Comparison of ENCODE assay signal across 23 cellular contexts in the genomic region with DNA sequence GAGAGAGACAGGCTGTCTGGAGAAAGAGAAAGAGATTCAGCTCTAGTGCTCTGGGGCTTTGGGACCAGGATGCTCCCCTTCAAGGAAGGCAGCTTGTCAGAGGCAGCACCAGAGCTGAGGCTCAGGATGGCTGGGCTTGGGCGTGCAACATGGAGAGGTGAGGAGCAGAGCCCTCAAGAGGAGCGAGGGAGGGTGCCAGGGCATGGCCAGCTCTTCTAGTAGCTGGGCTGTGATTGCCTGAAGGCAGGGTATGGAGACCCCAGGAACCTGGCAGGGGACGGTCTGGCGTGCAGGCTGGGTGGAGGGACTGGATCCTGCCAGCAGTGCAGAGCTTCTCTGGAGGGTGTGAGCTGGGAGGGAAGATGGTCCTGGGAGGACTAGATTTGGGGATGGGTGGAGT. TPM values are rescaled to one million over a fixed set of nuclear protein-coding genes. Genes with fewer than 3 reads are reported as not detected.
DNase-seq lines count a peak whose midpoint lies in the region; ATAC-seq, FAIRE-seq and TF ChIP-seq lines count a peak whose summit lies in the region.
"Had no signal": no experiment of that assay in that cellular context is flagged by ENCODE, and none has a peak within 500 bp of the region (broad histone marks: within the 10 kb centered on the region; RNA-seq: fewer than 3 reads in every experiment).

No MANE protein-coding gene starts in this region.

- intact Hi-C loops in IMR-90 (cut with micrococcal nuclease): no loop called here
- intact Hi-C loops in kidney (cut with DNase I): no loop called here

- H4K8ac ChIP-seq in IMR-90 (ENCODE audit: low read depth in 2 of 2, low read length in 2 of 2): no peak overlapping the region

- CTCF ChIA-PET in IMR-90 (lab: Yijun Ruan, JAX): no interaction called here

- no peak overlapping the region for H4K91ac ChIP-seq in IMR-90 (ENCODE audit: insufficient read depth, low read depth, low read length)

- peaks cover 15% of the 10 kb centered on the region for H3K4me1 Mint-ChIP-seq in stimulated activated effector memory CD8-positive, alpha-beta T cell treated with anti-CD3 and anti-CD28 coated beads, Interleukin-12 subunit alpha, Interleukin-12 subunit beta, amount 100 ng/mL, for 72 hours

- H3K56ac ChIP-seq in IMR-90 (ENCODE audit: extremely low read depth, insufficient read depth, low read length): no peak overlapping the region

- no peak overlapping the region for H3K23ac ChIP-seq in IMR-90 (ENCODE audit: low read depth, low read length)

- H3K9ac ChIP-seq in IMR-90 (ENCODE audit: low read depth, low read length) (no peak overlapping the region), kidney (ENCODE audit: low read length in 2 of 2) (no peak overlapping the region)
- H3K9ac ChIP-seq: BLaER1 had no signal

- H3K9me1 ChIP-seq in IMR-90 (ENCODE audit: insufficient read depth, low read length): peaks cover 5% of the 10 kb centered on the region; the same call in 1 of the 2 replicates

- H2AFZ ChIP-seq in IMR-90 (replicated peaks; ENCODE audit: low read length, poor library complexity): no peak overlapping the region

- H4K5ac ChIP-seq in IMR-90 (ENCODE audit: low read depth, low read length): no peak overlapping the region

- no peaks in the 10 kb centered on the region for H3K79me1 ChIP-seq in IMR-90 (ENCODE audit: low read depth in 1 of 2, low read length in 2 of 2)

- POLR2A ChIA-PET in IMR-90 (lab: Charles Lee; ENCODE audit: unreplicated experiment): no interaction called here

- no peak overlapping the region for H3K4ac ChIP-seq in IMR-90 (ENCODE audit: low read depth, low read length)

- no peaks in the 10 kb centered on the region for H3K36me3 Mint-ChIP-seq in stimulated activated effector memory CD8-positive, alpha-beta T cell treated with anti-CD3 and anti-CD28 coated beads, Interleukin-12 subunit alpha, Interleukin-12 subunit beta, amount 100 ng/mL, for 72 hours

- DNase-seq in IMR-90 (no peak), kidney (peak; percentile 66), NCI-H345 treated with DMSO at 0.1 percent for 48 hours (lab: John Stamatoyannopoulos, UW; ENCODE audit: unreplicated experiment) (no peak)
- no peak for DNase-seq in stimulated activated effector memory CD8-positive, alpha-beta T cell treated with anti-CD3 and anti-CD28 coated beads, Interleukin-12 subunit alpha, Interleukin-12 subunit beta, amount 100 ng/mL, for 72 hours (ENCODE audit: low spot score in 2 of 2)
- DNase-seq in stimulated activated CD4-positive, alpha-beta T cell treated with anti-CD3 and anti-CD28 coated beads, Interleukin-15, amount 100 ng/mL, for 24 hours: no peak
- DNase-seq in effector CD8-positive, alpha-beta T cell (lab: John Stamatoyannopoulos, UW): no peak
- DNase-seq: CD4-positive, alpha-beta T cell; COR-L47; DMS 273 treated with DMSO at 0.1 percent for 48 hours; DMS79 treated with DMSO at 0.1 percent for 48 hours; H7; HFFc6; Karpas-422; MV-4-11; NCI-H1694 treated with DMSO at 0.1 percent for 48 hours; NCI-H2081 treated with DMSO at 0.1 percent for 48 hours; NCI-H2171 treated with DMSO at 0.1 percent for 48 hours; NCI-H446 treated with DMSO at 0.1 percent for 48 hours; NCI-H526 treated with DMSO at 0.1 percent for 48 hours had no signal

- H2BK5ac ChIP-seq in IMR-90 (ENCODE audit: low read depth, low read length, poor library complexity, severe bottlenecking): no peak overlapping the region

- H3K4me3 ChIP-seq in IMR-90 (ENCODE audit: insufficient read depth, low read depth, low read length) (no peak overlapping the region), kidney (ENCODE audit: low read length in 2 of 2) (no peak overlapping the region)
- H3K4me3 ChIP-seq: BLaER1 had no signal

- H3K27me3 ChIP-seq in IMR-90 (ENCODE audit: control insufficient read depth, insufficient read depth, low read length): peaks cover 9% of the 10 kb centered on the region; the same call in 1 of the 2 replicates
- H3K27me3 ChIP-seq: BLaER1 had no signal

- no peak overlapping the region for H3K4me3 Mint-ChIP-seq in stimulated activated effector memory CD8-positive, alpha-beta T cell treated with anti-CD3 and anti-CD28 coated beads, Interleukin-12 subunit alpha, Interleukin-12 subunit beta, amount 100 ng/mL, for 72 hours
- H3K4me3 Mint-ChIP-seq: CD4-positive, alpha-beta T cell; HFFc6 had no signal

- no peak for TF ChIP-seq CTCF in IMR-90 (conservative IDR thresholded peaks at IDR 0.05; ENCODE audit: low read depth, low read length)
- TF ChIP-seq CTCF in kidney (IDR thresholded peaks at IDR 0.05; ENCODE audit: borderline replicate concordance, extremely low read depth, insufficient read depth): no peak

- H3K4me2 ChIP-seq in IMR-90 (ENCODE audit: low read depth, low read length): no peak overlapping the region
- H3K4me2 ChIP-seq: BLaER1 had no signal

- no peaks in the 10 kb centered on the region for H3K9me3 Mint-ChIP-seq in stimulated activated effector memory CD8-positive, alpha-beta T cell treated with anti-CD3 and anti-CD28 coated beads, Interleukin-12 subunit alpha, Interleukin-12 subunit beta, amount 100 ng/mL, for 72 hours
- H3K9me3 Mint-ChIP-seq: CD4-positive, alpha-beta T cell; HFFc6 had no signal

- no peak for FAIRE-seq in kidney (lab: Jason Lieb, UNC)

- H3K27ac ChIP-seq in IMR-90 (ENCODE audit: insufficient read depth, low read length): no peak overlapping the region
- H3K27ac ChIP-seq in angular gyrus (ENCODE audit: low read depth, low read length): peak overlapping the region; percentile 17
- H3K27ac ChIP-seq in kidney (ENCODE audit: low read depth in 2 of 2, low read length in 2 of 2): no peak overlapping the region
- H3K27ac ChIP-seq: BLaER1 had no signal

- peaks cover 5% of the 10 kb centered on the region; the same call in 1 of the 2 replicates for H3K4me1 ChIP-seq in IMR-90 (ENCODE audit: control insufficient read depth, insufficient read depth, low read length)
- no peaks in the 10 kb centered on the region for H3K4me1 ChIP-seq in kidney (ENCODE audit: control insufficient read depth in 1 of 2, insufficient read depth in 1 of 2, low read depth in 1 of 2, low read length in 2 of 2)
- H3K4me1 ChIP-seq: BLaER1 had no signal

- no peak for TF ChIP-seq POLR2A in IMR-90 (IDR thresholded peaks at IDR 0.05; ENCODE audit: low read depth, low read length)

- H2BK120ac ChIP-seq in IMR-90 (ENCODE audit: low read depth, low read length): no peak overlapping the region

- peak overlapping the region; percentile 53 for H3K27ac Mint-ChIP-seq in stimulated activated effector memory CD8-positive, alpha-beta T cell treated with anti-CD3 and anti-CD28 coated beads, Interleukin-12 subunit alpha, Interleukin-12 subunit beta, amount 100 ng/mL, for 72 hours
- H3K27ac Mint-ChIP-seq: CD4-positive, alpha-beta T cell; HFFc6 had no signal

- TF ChIP-seq RAD21 in IMR-90 (IDR thresholded peaks at IDR 0.05; ENCODE audit: low read length): no peak

- in situ Hi-C loops in IMR-90 (cut with MboI; ENCODE audit: low sequenced_read_pairs): no loop called here

- WGBS in IMR-90 (ENCODE audit: extremely low coverage in 2 of 2, insufficient read length in 1 of 2), 2 experiments: no CpG with 5 or more reads among the region's 4 CpGs

- no peak overlapping the region for H3K14ac ChIP-seq in IMR-90 (replicated peaks; ENCODE audit: low read depth, low read length)

- H2BK20ac ChIP-seq in IMR-90 (ENCODE audit: low read depth, low read length): no peak overlapping the region

- H2BK15ac ChIP-seq in IMR-90 (ENCODE audit: low read depth, low read length): no peak overlapping the region

- no peak overlapping the region for H2AK9ac ChIP-seq in IMR-90 (replicated peaks; ENCODE audit: low read depth, low read length, poor library complexity)

- dilution Hi-C loops in IMR-90 (cut with HindIII; ENCODE audit: low sequenced_read_pairs, unreplicated experiment): no loop called here

- peak overlapping the region; percentile 31 for H2AK5ac ChIP-seq in IMR-90 (ENCODE audit: low read depth, low read length)

- no peak for ATAC-seq in IMR-90 (ENCODE audit: low read depth)
- no peak for ATAC-seq in stimulated activated effector memory CD8-positive, alpha-beta T cell treated with anti-CD3 and anti-CD28 coated beads, Interleukin-12 subunit alpha, Interleukin-12 subunit beta, amount 100 ng/mL, for 72 hours
- ATAC-seq: Right ventricle myocardium inferior had no signal

- H3K9me3 ChIP-seq in IMR-90 (ENCODE audit: control insufficient read depth, insufficient read depth, low read length): no peaks in the 10 kb centered on the region
- no peaks in the 10 kb centered on the region for H3K9me3 ChIP-seq in kidney (ENCODE audit: control insufficient read depth in 1 of 2, low read length in 2 of 2)
- H3K9me3 ChIP-seq: BLaER1 had no signal

- BruUV-seq in IMR-90 (replicated peaks; lab: Mats Ljungman, UMichigan): no TSS peak

- no peaks in the 10 kb centered on the region for H4K20me1 ChIP-seq in IMR-90 (ENCODE audit: insufficient read depth, low read length)
- H4K20me1 ChIP-seq: BLaER1 had no signal

- H3K18ac ChIP-seq in IMR-90 (ENCODE audit: low read depth, low read length): no peak overlapping the region

- no peaks in the 10 kb centered on the region for H3K36me3 ChIP-seq in IMR-90 (ENCODE audit: control insufficient read depth, insufficient read depth, low read length)
- no peaks in the 10 kb centered on the region for H3K36me3 ChIP-seq in kidney (ENCODE audit: control insufficient read depth in 1 of 2, insufficient read depth in 2 of 2, low read length in 2 of 2)
- H3K36me3 ChIP-seq: BLaER1 had no signal

TF ChIP-seq in IMR-90, 13 proteins besides CTCF, POLR2A, EP300 and RAD21:
- no peak for TF ChIP-seq BHLHE40 (IDR thresholded peaks at IDR 0.05; ENCODE audit: low read depth, low read length)
- TF ChIP-seq MXI1 (IDR thresholded peaks at IDR 0.05; ENCODE audit: borderline replicate concordance, low read depth, low read length): no peak
- TF ChIP-seq RCOR1 (IDR thresholded peaks at IDR 0.05; ENCODE audit: insufficient replicate concordance, low read length): no peak
- no peak for TF ChIP-seq MAFK (IDR thresholded peaks at IDR 0.05; ENCODE audit: low read depth, low read length)
- no peak for TF ChIP-seq FOS (IDR thresholded peaks at IDR 0.05; ENCODE audit: low read depth, low read length)

RNA-seq across cellular contexts. Expression of a gene that starts 40.2 kb away (rescaled TPM):
- total RNA-seq in IMR-90 (2012; rRNA removed) (not detected in 2 replicates), kidney (0.16 TPM)
- polyA plus RNA-seq in IMR-90 (2012; rRNA removed) (not detected in 2 replicates), kidney (ENCODE audit: insufficient read depth, low read depth, low replicate concordance) (not detected)
- not detected in 2 replicates for polyA plus RNA-seq in IMR-90 (2012; cell fraction: cytosol; rRNA removed)
- polyA plus RNA-seq in IMR-90 (2012; cell fraction: nucleus; rRNA removed; ENCODE audit: low replicate concordance): 0.03 TPM in 1 of 2 replicates, not detected in the other
- total RNA-seq: CD4-positive, alpha-beta T cell; H7; HFFc6; M059J; Right ventricle myocardium inferior had no signal

RNA-seq across cellular contexts. Expression of a gene that starts 48.6 kb away (rescaled TPM):
- total RNA-seq in IMR-90 (2012; rRNA removed) (0.18 and 0.28 TPM in 2 replicates), kidney (not detected)
- polyA plus RNA-seq in IMR-90 (2012; rRNA removed) (0.32 TPM in 2 replicates), kidney (ENCODE audit: insufficient read depth, low read depth, low replicate concordance) (not detected)
- 0.15 TPM in 2 replicates for polyA plus RNA-seq in IMR-90 (2012; cell fraction: cytosol; rRNA removed)
- 1.2 and 1.3 TPM in 2 replicates for polyA plus RNA-seq in IMR-90 (2012; cell fraction: nucleus; rRNA removed; ENCODE audit: low replicate concordance)
- total RNA-seq: CD4-positive, alpha-beta T cell; H7 had no signal
